ENCODE assay signal across 29 cellular contexts in genomic region chr2:239504643-239505235, GRCh38.
"Had no signal": no experiment of that assay in that cellular context is flagged by ENCODE, and none has a peak within 500 bp of the region (broad histone marks: within the 10 kb centered on the region; RNA-seq: fewer than 3 reads in every experiment).

No MANE protein-coding gene starts in this region.

- H3K4me3 Mint-ChIP-seq: activated CD4-positive, alpha-beta T cell treated with anti-CD3 and anti-CD28 coated beads, Interleukin-2, amount 10 ng/mL, durations not matched to agents 24 days and 14 days; activated CD8-positive, alpha-beta T cell treated with anti-CD3 and anti-CD28 coated beads for 36 hours; activated naive CD8-positive, alpha-beta T cell treated with anti-CD3 and anti-CD28 coated beads for 36 hours; activated T-cell treated with anti-CD3 and anti-CD28 coated beads, Interleukin-2, amount 50 U/mL, for 72 hours; activated T-helper 17 cell treated with anti-CD3 and anti-CD28 coated beads, Interleukin-2, amount 50 U/mL, for 72 hours; central memory CD8-positive, alpha-beta T cell; T-helper 1 cell treated with Interleukin-12 subunit alpha and Interleukin-12 subunit beta and Interleukin-4 antibody, amounts not matched to agents 30 μg/mL and 1 μg/mL, for 36 hours; T-helper 2 cell treated with Interferon-gamma antibody and Interleukin-4, amounts not matched to agents 5 μg/mL and 100 μg/mL, for 36 hours had no signal

- H3K36me3 Mint-ChIP-seq: activated naive CD8-positive, alpha-beta T cell treated with anti-CD3 and anti-CD28 coated beads for 36 hours had no signal

- H3K9ac ChIP-seq: SK-N-SH had no signal

- H3K27me3 ChIP-seq: cardiac muscle cell had no signal

- DNase-seq: activated CD4-positive, alpha-beta T cell treated with anti-CD3 and anti-CD28 coated beads, Interleukin-2, amount 10 ng/mL, durations not matched to agents 24 days and 14 days; activated CD4-positive, alpha-beta T cell treated with anti-CD3 and anti-CD28 coated beads, Interleukin-2, amount 50 U/mL, for 4 hours; activated CD8-positive, alpha-beta T cell treated with anti-CD3 and anti-CD28 coated beads for 36 hours; activated effector memory CD4-positive, alpha-beta T cell treated with anti-CD3 and anti-CD28 coated beads, Interleukin-2, amount 50 U/mL, for 16 hours; activated naive CD4-positive, alpha-beta T cell treated with Interleukin-2 at 50 U/mL for 16 hours; activated naive CD8-positive, alpha-beta T cell treated with anti-CD3 and anti-CD28 coated beads for 36 hours; activated T-cell treated with anti-CD3 and anti-CD28 coated beads, Interleukin-2, amount 50 U/mL, for 1 hour; activated T-cell treated with anti-CD3 and anti-CD28 coated beads, Interleukin-2, amount 50 U/mL, for 72 hours; amniotic stem cell; aorta; NCI-H1092 treated with DMSO at 0.1 percent for 48 hours; NCI-H1417; NCI-H146; NCI-H187 treated with DMSO at 0.1 percent for 48 hours; NCI-H2081; NCI-H226; NCI-H446 treated with DMSO at 0.1 percent for 48 hours; NCI-H524; NCI-H69; SHP77 treated with DMSO at 0.1 percent for 48 hours; SK-N-SH had no signal

- H3K36me3 ChIP-seq: cardiac muscle cell, SJSA1 had no signal

- H3K4me3 ChIP-seq: cardiac muscle cell, K562, SJSA1 had no signal

- ATAC-seq: activated CD8-positive, alpha-beta T cell treated with anti-CD3 and anti-CD28 coated beads for 36 hours; activated T-cell treated with anti-CD3 and anti-CD28 coated beads, Interleukin-2, amount 50 U/mL, for 72 hours; activated T-helper 17 cell treated with anti-CD3 and anti-CD28 coated beads, Interleukin-2, amount 50 U/mL, for 72 hours; K562; Panc1 had no signal

- H3K4me1 ChIP-seq: SJSA1 had no signal

- H3K27ac Mint-ChIP-seq: activated CD4-positive, alpha-beta T cell treated with anti-CD3 and anti-CD28 coated beads, Interleukin-2, amount 10 ng/mL, durations not matched to agents 24 days and 14 days; activated CD8-positive, alpha-beta T cell treated with anti-CD3 and anti-CD28 coated beads for 36 hours; activated naive CD8-positive, alpha-beta T cell treated with anti-CD3 and anti-CD28 coated beads for 36 hours; activated T-cell treated with anti-CD3 and anti-CD28 coated beads, Interleukin-2, amount 50 U/mL, for 72 hours; activated T-helper 17 cell treated with anti-CD3 and anti-CD28 coated beads, Interleukin-2, amount 50 U/mL, for 72 hours; T-helper 1 cell treated with Interleukin-12 subunit alpha and Interleukin-12 subunit beta and Interleukin-4 antibody, amounts not matched to agents 30 μg/mL and 1 μg/mL, for 36 hours; T-helper 2 cell treated with Interferon-gamma antibody and Interleukin-4, amounts not matched to agents 5 μg/mL and 100 μg/mL, for 36 hours had no signal

- H3K27me3 Mint-ChIP-seq: activated CD4-positive, alpha-beta T cell treated with anti-CD3 and anti-CD28 coated beads, Interleukin-2, amount 10 ng/mL, durations not matched to agents 24 days and 14 days; activated CD8-positive, alpha-beta T cell treated with anti-CD3 and anti-CD28 coated beads for 36 hours; activated naive CD8-positive, alpha-beta T cell treated with anti-CD3 and anti-CD28 coated beads for 36 hours; activated T-helper 17 cell treated with anti-CD3 and anti-CD28 coated beads, Interleukin-2, amount 50 U/mL, for 72 hours had no signal

- H3K9me3 Mint-ChIP-seq: activated CD4-positive, alpha-beta T cell treated with anti-CD3 and anti-CD28 coated beads, Interleukin-2, amount 10 ng/mL, durations not matched to agents 24 days and 14 days; activated CD8-positive, alpha-beta T cell treated with anti-CD3 and anti-CD28 coated beads for 36 hours; activated naive CD8-positive, alpha-beta T cell treated with anti-CD3 and anti-CD28 coated beads for 36 hours; activated T-cell treated with anti-CD3 and anti-CD28 coated beads, Interleukin-2, amount 50 U/mL, for 72 hours; activated T-helper 17 cell treated with anti-CD3 and anti-CD28 coated beads, Interleukin-2, amount 50 U/mL, for 72 hours; central memory CD8-positive, alpha-beta T cell; T-helper 1 cell treated with Interleukin-12 subunit alpha and Interleukin-12 subunit beta and Interleukin-4 antibody, amounts not matched to agents 30 μg/mL and 1 μg/mL, for 36 hours; T-helper 2 cell treated with Interferon-gamma antibody and Interleukin-4, amounts not matched to agents 5 μg/mL and 100 μg/mL, for 36 hours had no signal

- H3K27ac ChIP-seq: cardiac muscle cell, SJSA1 had no signal

- H3K9me3 ChIP-seq: SJSA1, SK-N-SH had no signal

- H3K4me1 Mint-ChIP-seq: activated CD4-positive, alpha-beta T cell treated with anti-CD3 and anti-CD28 coated beads, Interleukin-2, amount 10 ng/mL, durations not matched to agents 24 days and 14 days; activated T-helper 17 cell treated with anti-CD3 and anti-CD28 coated beads, Interleukin-2, amount 50 U/mL, for 72 hours had no signal

- H3K4me2 ChIP-seq: SK-N-SH had no signal
